Comparison of ENCODE assay signal across 9 cellular contexts in genomic region chr7:130899071-130899451, GRCh38.
DNase-seq lines count a peak whose midpoint lies in the region; ATAC-seq and TF ChIP-seq lines count a peak whose summit lies in the region.
"Had no signal": no experiment of that assay in that cellular context is flagged by ENCODE, and none has a peak within 500 bp of the region (broad histone marks: within the 10 kb centered on the region; RNA-seq: fewer than 3 reads in every experiment).

No MANE protein-coding gene starts in this region.

- H3K27ac ChIP-seq in PC-9 (peak overlapping the region; percentile 99), skeletal muscle tissue (ENCODE audit: low read depth, low read length) (peak overlapping the region; percentile 94)

- peaks cover 69 to 73% of the 10 kb centered on the region in 2 donors for H3K4me1 Mint-ChIP-seq in effector memory CD8-positive, alpha-beta T cell (ENCODE audit: low read depth in 2 of 2)

- H3K4me2 ChIP-seq in PC-9, result peak overlapping the region; percentile 75; the same call in 1 of the 2 replicates

- DNase-seq in Caki2 (ENCODE audit: low read depth) (peak; percentile 17), PC-9 (no peak), NCI-H226 (no peak)
- no peak for DNase-seq in effector memory CD8-positive, alpha-beta T cell
- DNase-seq: cerebellar nuclear complex, SIG-M5 had no signal

- peaks cover 79% of the 10 kb centered on the region for H4K20me1 ChIP-seq in PC-9 (ENCODE audit: insufficient read depth)

- no peaks in the 10 kb centered on the region for H3K27me3 Mint-ChIP-seq in effector memory CD8-positive, alpha-beta T cell

- peak overlapping the region in 1 of 3 donors; percentile 30 for H3K9ac ChIP-seq in skeletal muscle tissue (ENCODE audit: low read depth in 1 of 3, low read length in 3 of 3)

- peak overlapping the region in 1 of 2 donors; percentile 43 for H3K4me3 Mint-ChIP-seq in effector memory CD8-positive, alpha-beta T cell

- in situ Hi-C loops in Caki2 (cut with HindIII; ENCODE audit: low pct_unique_long_range_greater_than_20kb, low sequenced_read_pairs), result no loop called here

- peaks cover 100% of the 10 kb centered on the region for H3K4me1 ChIP-seq in PC-9 (replicated peaks; ENCODE audit: insufficient read depth)
- H3K4me1 ChIP-seq in skeletal muscle tissue (ENCODE audit: control insufficient read depth in 3 of 3, insufficient read depth in 3 of 3, low read length in 3 of 3), result peaks cover 87 to 97% (median 93%) of the 10 kb centered on the region in 3 donors

- peaks cover 78% of the 10 kb centered on the region for H3K36me3 ChIP-seq in PC-9 (ENCODE audit: low read depth)
- peaks cover 5 to 27% (median 14%) of the 10 kb centered on the region in 3 donors for H3K36me3 ChIP-seq in skeletal muscle tissue (ENCODE audit: control insufficient read depth in 3 of 3, insufficient read depth in 3 of 3, low read length in 3 of 3)

- no peak overlapping the region for H3K4me3 ChIP-seq in PC-9
- no peak overlapping the region for H3K4me3 ChIP-seq in skeletal muscle tissue (ENCODE audit: low read length in 3 of 3)

- CTCF ChIA-PET in PC-9 (lab: Charles Lee), result interaction anchor here (0.6 kb wide), 1 partner anchor 61 kb away, joined by 7 read pairs; no protein-coding TSS in a partner anchor

- POLR2A ChIA-PET in PC-9 (lab: Charles Lee; ENCODE audit: unreplicated experiment), result no interaction called here

- peaks cover 99% of the 10 kb centered on the region for H3K36me3 Mint-ChIP-seq in effector memory CD8-positive, alpha-beta T cell (ENCODE audit: insufficient read depth)

- no peak overlapping the region for H2AFZ ChIP-seq in PC-9

- BruUV-seq in PC-9 (replicated peaks; lab: Mats Ljungman, UMichigan), result no TSS peak

- no peak for ATAC-seq in effector memory CD8-positive, alpha-beta T cell (replicated peaks)
- ATAC-seq in GM21737 (IDR thresholded peaks at IDR 0.05; ENCODE audit: unreplicated experiment) (no peak), HG02970 (IDR thresholded peaks at IDR 0.05; ENCODE audit: low FRiP score, unreplicated experiment) (no peak)

- intact Hi-C loops in PC-9 (cut with micrococcal nuclease; ENCODE audit: unreplicated experiment), result loop anchor here (10.0 kb wide), 3 partner anchors 526 to 756 kb away; no protein-coding TSS in a partner anchor

- no peaks in the 10 kb centered on the region for H3K9me3 Mint-ChIP-seq in effector memory CD8-positive, alpha-beta T cell

- peaks cover 99% of the 10 kb centered on the region for H3K79me2 ChIP-seq in PC-9 (ENCODE audit: low read depth)

- no peaks in the 10 kb centered on the region for H3K9me2 ChIP-seq in PC-9 (ENCODE audit: insufficient read depth)

- H3K27me3 ChIP-seq in PC-9 (ENCODE audit: insufficient read depth, low read depth) (no peaks in the 10 kb centered on the region), skeletal muscle tissue (ENCODE audit: control insufficient read depth in 3 of 3, insufficient read depth in 3 of 3, low read length in 3 of 3) (no peaks in the 10 kb centered on the region)

- peaks cover 100% of the 10 kb centered on the region for H3F3A ChIP-seq in PC-9 (ENCODE audit: insufficient read depth, low read depth)

- H3K9me3 ChIP-seq in PC-9 (ENCODE audit: insufficient read depth, low read depth), result no peaks in the 10 kb centered on the region
- no peaks in the 10 kb centered on the region for H3K9me3 ChIP-seq in skeletal muscle tissue (ENCODE audit: control insufficient read depth in 3 of 3, low read length in 3 of 3)

- H3K27ac Mint-ChIP-seq in effector memory CD8-positive, alpha-beta T cell, result peak overlapping the region; percentile 20 to 94

- TF ChIP-seq CTCF in PC-9 (conservative IDR thresholded peaks at IDR 0.05), result no peak
